ENCODE assay signal across 1 cellular context in the genomic region with DNA sequence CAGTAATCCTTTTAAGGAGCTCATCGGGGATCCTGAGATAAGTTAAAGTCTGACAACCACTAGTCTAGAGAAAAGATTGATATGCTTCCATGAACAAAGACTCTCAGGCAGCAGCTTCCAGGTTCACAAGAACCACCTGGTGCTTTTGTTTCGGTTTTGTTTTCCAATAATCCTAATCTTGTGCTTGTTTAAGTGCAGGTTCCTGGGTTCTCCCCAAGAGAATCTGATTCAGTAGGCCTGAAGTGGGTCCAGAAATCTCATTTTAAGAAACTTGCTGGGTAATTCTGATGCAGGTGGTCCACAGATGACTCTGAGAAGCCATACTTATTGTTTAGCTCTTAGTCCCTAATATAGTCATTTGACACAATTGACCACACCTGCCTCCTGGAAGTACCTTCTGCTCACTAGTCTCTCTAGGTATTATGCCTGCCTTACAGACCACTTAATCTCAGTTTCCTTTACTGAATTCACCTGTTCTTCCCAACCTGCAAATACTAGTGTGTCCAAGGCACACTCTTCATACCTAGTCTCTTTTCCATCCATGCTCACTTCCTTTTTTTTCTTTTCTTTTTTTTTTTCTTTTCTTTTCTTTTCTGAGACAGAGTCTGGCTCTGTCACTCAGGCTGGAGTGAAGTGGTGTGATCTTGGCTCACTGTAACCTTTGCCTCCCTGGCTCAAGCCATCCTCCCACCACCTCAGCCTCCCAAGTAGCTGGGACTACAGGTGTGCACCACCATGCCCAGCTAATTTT.
TF ChIP-seq lines count a peak whose summit lies in the region.

No MANE protein-coding gene starts in this region.

TF ChIP-seq in GM23338, 12 proteins besides CTCF, POLR2A, EP300 and RAD21 (continued from another document):
- TF ChIP-seq, protein P1, sequence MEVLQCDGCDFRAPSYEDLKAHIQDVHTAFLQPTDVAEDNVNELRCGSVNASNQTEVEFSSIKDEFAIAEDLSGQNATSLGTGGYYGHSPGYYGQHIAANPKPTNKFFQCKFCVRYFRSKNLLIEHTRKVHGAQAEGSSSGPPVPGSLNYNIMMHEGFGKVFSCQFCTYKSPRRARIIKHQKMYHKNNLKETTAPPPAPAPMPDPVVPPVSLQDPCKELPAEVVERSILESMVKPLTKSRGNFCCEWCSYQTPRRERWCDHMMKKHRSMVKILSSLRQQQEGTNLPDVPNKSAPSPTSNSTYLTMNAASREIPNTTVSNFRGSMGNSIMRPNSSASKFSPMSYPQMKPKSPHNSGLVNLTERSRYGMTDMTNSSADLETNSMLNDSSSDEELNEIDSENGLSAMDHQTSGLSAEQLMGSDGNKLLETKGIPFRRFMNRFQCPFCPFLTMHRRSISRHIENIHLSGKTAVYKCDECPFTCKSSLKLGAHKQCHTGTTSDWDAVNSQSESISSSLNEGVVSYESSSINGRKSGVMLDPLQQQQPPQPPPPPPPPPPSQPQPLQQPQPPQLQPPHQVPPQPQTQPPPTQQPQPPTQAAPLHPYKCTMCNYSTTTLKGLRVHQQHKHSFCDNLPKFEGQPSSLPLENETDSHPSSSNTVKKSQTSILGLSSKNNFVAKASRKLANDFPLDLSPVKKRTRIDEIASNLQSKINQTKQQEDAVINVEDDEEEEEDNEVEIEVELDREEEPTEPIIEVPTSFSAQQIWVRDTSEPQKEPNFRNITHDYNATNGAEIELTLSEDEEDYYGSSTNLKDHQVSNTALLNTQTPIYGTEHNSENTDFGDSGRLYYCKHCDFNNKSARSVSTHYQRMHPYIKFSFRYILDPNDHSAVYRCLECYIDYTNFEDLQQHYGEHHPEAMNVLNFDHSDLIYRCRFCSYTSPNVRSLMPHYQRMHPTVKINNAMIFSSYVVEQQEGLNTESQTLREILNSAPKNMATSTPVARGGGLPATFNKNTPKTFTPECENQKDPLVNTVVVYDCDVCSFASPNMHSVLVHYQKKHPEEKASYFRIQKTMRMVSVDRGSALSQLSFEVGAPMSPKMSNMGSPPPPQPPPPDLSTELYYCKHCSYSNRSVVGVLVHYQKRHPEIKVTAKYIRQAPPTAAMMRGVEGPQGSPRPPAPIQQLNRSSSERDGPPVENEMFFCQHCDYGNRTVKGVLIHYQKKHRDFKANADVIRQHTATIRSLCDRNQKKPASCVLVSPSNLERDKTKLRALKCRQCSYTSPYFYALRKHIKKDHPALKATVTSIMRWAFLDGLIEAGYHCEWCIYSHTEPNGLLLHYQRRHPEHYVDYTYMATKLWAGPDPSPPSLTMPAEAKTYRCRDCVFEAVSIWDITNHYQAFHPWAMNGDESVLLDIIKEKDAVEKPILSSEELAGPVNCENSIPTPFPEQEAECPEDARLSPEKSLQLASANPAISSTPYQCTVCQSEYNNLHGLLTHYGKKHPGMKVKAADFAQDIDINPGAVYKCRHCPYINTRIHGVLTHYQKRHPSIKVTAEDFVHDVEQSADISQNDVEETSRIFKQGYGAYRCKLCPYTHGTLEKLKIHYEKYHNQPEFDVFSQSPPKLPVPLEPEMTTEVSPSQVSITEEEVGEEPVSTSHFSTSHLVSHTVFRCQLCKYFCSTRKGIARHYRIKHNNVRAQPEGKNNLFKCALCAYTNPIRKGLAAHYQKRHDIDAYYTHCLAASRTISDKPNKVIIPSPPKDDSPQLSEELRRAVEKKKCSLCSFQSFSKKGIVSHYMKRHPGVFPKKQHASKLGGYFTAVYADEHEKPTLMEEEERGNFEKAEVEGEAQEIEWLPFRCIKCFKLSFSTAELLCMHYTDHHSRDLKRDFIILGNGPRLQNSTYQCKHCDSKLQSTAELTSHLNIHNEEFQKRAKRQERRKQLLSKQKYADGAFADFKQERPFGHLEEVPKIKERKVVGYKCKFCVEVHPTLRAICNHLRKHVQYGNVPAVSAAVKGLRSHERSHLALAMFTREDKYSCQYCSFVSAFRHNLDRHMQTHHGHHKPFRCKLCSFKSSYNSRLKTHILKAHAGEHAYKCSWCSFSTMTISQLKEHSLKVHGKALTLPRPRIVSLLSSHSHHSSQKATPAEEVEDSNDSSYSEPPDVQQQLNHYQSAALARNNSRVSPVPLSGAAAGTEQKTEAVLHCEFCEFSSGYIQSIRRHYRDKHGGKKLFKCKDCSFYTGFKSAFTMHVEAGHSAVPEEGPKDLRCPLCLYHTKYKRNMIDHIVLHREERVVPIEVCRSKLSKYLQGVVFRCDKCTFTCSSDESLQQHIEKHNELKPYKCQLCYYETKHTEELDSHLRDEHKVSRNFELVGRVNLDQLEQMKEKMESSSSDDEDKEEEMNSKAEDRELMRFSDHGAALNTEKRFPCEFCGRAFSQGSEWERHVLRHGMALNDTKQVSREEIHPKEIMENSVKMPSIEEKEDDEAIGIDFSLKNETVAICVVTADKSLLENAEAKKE (CRISPR knock-in tag; IDR thresholded peaks at IDR 0.05): no peak
- TF ChIP-seq EZH2phosphoT487 (IDR thresholded peaks at IDR 0.05; ENCODE audit: unreplicated experiment) (no peak), EZH2 (IDR thresholded peaks at IDR 0.05; ENCODE audit: low read depth, unreplicated experiment) (no peak), JUNB (IDR thresholded peaks at IDR 0.05; ENCODE audit: unreplicated experiment) (no peak), NANOG (IDR thresholded peaks at IDR 0.05; ENCODE audit: borderline replicate concordance) (no peak), ZNF331 (CRISPR knock-in tag; IDR thresholded peaks at IDR 0.05; ENCODE audit: low read depth) (no peak), CREB1 (CRISPR knock-in tag; IDR thresholded peaks at IDR 0.05; ENCODE audit: low read depth) (no peak), POLR2AphosphoS5 (IDR thresholded peaks at IDR 0.05; ENCODE audit: low read depth) (no peak)
- TF ChIP-seq, protein P2, sequence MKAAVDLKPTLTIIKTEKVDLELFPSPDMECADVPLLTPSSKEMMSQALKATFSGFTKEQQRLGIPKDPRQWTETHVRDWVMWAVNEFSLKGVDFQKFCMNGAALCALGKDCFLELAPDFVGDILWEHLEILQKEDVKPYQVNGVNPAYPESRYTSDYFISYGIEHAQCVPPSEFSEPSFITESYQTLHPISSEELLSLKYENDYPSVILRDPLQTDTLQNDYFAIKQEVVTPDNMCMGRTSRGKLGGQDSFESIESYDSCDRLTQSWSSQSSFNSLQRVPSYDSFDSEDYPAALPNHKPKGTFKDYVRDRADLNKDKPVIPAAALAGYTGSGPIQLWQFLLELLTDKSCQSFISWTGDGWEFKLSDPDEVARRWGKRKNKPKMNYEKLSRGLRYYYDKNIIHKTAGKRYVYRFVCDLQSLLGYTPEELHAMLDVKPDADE (IDR thresholded peaks at IDR 0.05): no peak
- TF ChIP-seq, protein P3, sequence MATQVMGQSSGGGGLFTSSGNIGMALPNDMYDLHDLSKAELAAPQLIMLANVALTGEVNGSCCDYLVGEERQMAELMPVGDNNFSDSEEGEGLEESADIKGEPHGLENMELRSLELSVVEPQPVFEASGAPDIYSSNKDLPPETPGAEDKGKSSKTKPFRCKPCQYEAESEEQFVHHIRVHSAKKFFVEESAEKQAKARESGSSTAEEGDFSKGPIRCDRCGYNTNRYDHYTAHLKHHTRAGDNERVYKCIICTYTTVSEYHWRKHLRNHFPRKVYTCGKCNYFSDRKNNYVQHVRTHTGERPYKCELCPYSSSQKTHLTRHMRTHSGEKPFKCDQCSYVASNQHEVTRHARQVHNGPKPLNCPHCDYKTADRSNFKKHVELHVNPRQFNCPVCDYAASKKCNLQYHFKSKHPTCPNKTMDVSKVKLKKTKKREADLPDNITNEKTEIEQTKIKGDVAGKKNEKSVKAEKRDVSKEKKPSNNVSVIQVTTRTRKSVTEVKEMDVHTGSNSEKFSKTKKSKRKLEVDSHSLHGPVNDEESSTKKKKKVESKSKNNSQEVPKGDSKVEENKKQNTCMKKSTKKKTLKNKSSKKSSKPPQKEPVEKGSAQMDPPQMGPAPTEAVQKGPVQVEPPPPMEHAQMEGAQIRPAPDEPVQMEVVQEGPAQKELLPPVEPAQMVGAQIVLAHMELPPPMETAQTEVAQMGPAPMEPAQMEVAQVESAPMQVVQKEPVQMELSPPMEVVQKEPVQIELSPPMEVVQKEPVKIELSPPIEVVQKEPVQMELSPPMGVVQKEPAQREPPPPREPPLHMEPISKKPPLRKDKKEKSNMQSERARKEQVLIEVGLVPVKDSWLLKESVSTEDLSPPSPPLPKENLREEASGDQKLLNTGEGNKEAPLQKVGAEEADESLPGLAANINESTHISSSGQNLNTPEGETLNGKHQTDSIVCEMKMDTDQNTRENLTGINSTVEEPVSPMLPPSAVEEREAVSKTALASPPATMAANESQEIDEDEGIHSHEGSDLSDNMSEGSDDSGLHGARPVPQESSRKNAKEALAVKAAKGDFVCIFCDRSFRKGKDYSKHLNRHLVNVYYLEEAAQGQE (IDR thresholded peaks at IDR 0.05; ENCODE audit: unreplicated experiment): no peak
